Comparison of ENCODE assay signal across 10 cellular contexts in genomic region chr10:24382596-24382978, GRCh38.
DNase-seq lines count a peak whose midpoint lies in the region; ATAC-seq and TF ChIP-seq lines count a peak whose summit lies in the region.
"Had no signal": no experiment of that assay in that cellular context is flagged by ENCODE, and none has a peak within 500 bp of the region (broad histone marks: within the 10 kb centered on the region; RNA-seq: fewer than 3 reads in every experiment).

No MANE protein-coding gene starts in this region.

- H3K27me3 ChIP-seq in osteoblast (ENCODE audit: insufficient read depth, low read length), result peaks cover 8% of the 10 kb centered on the region

- peak overlapping the region; percentile 33 for H3K27ac ChIP-seq in osteoblast (ENCODE audit: low read depth, low read length)
- H3K27ac ChIP-seq: 22Rv1 had no signal

- H2AFZ ChIP-seq in osteoblast (ENCODE audit: low read length), result no peak overlapping the region

- peak; percentile 20 for DNase-seq in DMS53 (lab: John Stamatoyannopoulos, UW)
- no peak for DNase-seq in DMS53 treated with DMSO at 0.1 percent for 48 hours (lab: John Stamatoyannopoulos, UW; ENCODE audit: unreplicated experiment)
- peak; percentile 17 for DNase-seq in activated T-helper 1 cell treated with anti-CD3 and anti-CD28 coated beads, Interleukin-12 subunit alpha, Interleukin-12 subunit beta, Interleukin-2, Interleukin-4 antibody, amounts not matched to agents 30 ng/mL and 10 ng/mL and 1 ng/mL, durations not matched to agents 14 hours and 24 hours and 36 hours (ENCODE audit: low spot score)
- DNase-seq in osteoblast (ENCODE audit: insufficient read length, low spot score, missing footprints), result no peak
- DNase-seq in stimulated activated naive CD4-positive, alpha-beta T cell (lab: John Stamatoyannopoulos, UW), result no peak
- DNase-seq: activated CD4-positive, alpha-beta T cell treated with anti-CD3 and anti-CD28 coated beads, Interleukin-2, amount 50 U/mL, for 1 hour had no signal

- H3K9me3 ChIP-seq in osteoblast (ENCODE audit: low read depth, low read length), result no peaks in the 10 kb centered on the region

- TF ChIP-seq CTCF in osteoblast (IDR thresholded peaks at IDR 0.05; ENCODE audit: extremely low read depth, low read depth, low read length), result no peak

- H3K4me2 ChIP-seq in osteoblast (ENCODE audit: insufficient read depth, low read length), result no peak overlapping the region

- H3K36me3 ChIP-seq in osteoblast (ENCODE audit: insufficient read depth, low read length), result no peaks in the 10 kb centered on the region

- no peak overlapping the region for H3K4me3 Mint-ChIP-seq in activated T-helper 1 cell treated with anti-CD3 and anti-CD28 coated beads, Interleukin-12 subunit alpha, Interleukin-12 subunit beta, Interleukin-2, Interleukin-4 antibody, amounts not matched to agents 30 ng/mL and 10 ng/mL and 1 ng/mL, durations not matched to agents 14 hours and 24 hours and 36 hours

- peak overlapping the region; percentile 91 for H3K27ac Mint-ChIP-seq in activated T-helper 1 cell treated with anti-CD3 and anti-CD28 coated beads, Interleukin-12 subunit alpha, Interleukin-12 subunit beta, Interleukin-2, Interleukin-4 antibody, amounts not matched to agents 30 ng/mL and 10 ng/mL and 1 ng/mL, durations not matched to agents 14 hours and 24 hours and 36 hours

- intact Hi-C loops in activated T-helper 1 cell treated with anti-CD3 and anti-CD28 coated beads, Interleukin-12 subunit alpha, Interleukin-12 subunit beta, Interleukin-2, Interleukin-4 antibody, amounts not matched to agents 30 ng/mL and 10 ng/mL and 1 ng/mL, durations not matched to agents 14 hours and 24 hours and 36 hours (cut with micrococcal nuclease), result loop anchor here (2.0 to 5.0 kb wide), 4 partner anchors 32 to 1015 kb away; no protein-coding TSS in a partner anchor

- ATAC-seq in GM21723 (IDR thresholded peaks at IDR 0.05; ENCODE audit: unreplicated experiment) (peak; percentile 30), HG03460 (IDR thresholded peaks at IDR 0.05; ENCODE audit: unreplicated experiment) (no peak), HG03097 (IDR thresholded peaks at IDR 0.05; ENCODE audit: low FRiP score, unreplicated experiment) (no peak)

- H3K4me1 Mint-ChIP-seq in activated T-helper 1 cell treated with anti-CD3 and anti-CD28 coated beads, Interleukin-12 subunit alpha, Interleukin-12 subunit beta, Interleukin-2, Interleukin-4 antibody, amounts not matched to agents 30 ng/mL and 10 ng/mL and 1 ng/mL, durations not matched to agents 14 hours and 24 hours and 36 hours (ENCODE audit: low read depth), result peaks cover 45% of the 10 kb centered on the region

- H3K9me3 Mint-ChIP-seq in activated T-helper 1 cell treated with anti-CD3 and anti-CD28 coated beads, Interleukin-12 subunit alpha, Interleukin-12 subunit beta, Interleukin-2, Interleukin-4 antibody, amounts not matched to agents 30 ng/mL and 10 ng/mL and 1 ng/mL, durations not matched to agents 14 hours and 24 hours and 36 hours, result peaks cover 9% of the 10 kb centered on the region

- peaks cover 2% of the 10 kb centered on the region for H3K36me3 Mint-ChIP-seq in activated T-helper 1 cell treated with anti-CD3 and anti-CD28 coated beads, Interleukin-12 subunit alpha, Interleukin-12 subunit beta, Interleukin-2, Interleukin-4 antibody, amounts not matched to agents 30 ng/mL and 10 ng/mL and 1 ng/mL, durations not matched to agents 14 hours and 24 hours and 36 hours (ENCODE audit: low read depth)

- H3K27me3 Mint-ChIP-seq in activated T-helper 1 cell treated with anti-CD3 and anti-CD28 coated beads, Interleukin-12 subunit alpha, Interleukin-12 subunit beta, Interleukin-2, Interleukin-4 antibody, amounts not matched to agents 30 ng/mL and 10 ng/mL and 1 ng/mL, durations not matched to agents 14 hours and 24 hours and 36 hours (ENCODE audit: insufficient read depth), result peaks cover 3% of the 10 kb centered on the region

- H3K4me3 ChIP-seq in osteoblast (ENCODE audit: insufficient read depth, low read length), result no peak overlapping the region

- peaks cover 28% of the 10 kb centered on the region for H3K4me1 ChIP-seq in osteoblast (ENCODE audit: insufficient read depth, low read length)

- no peaks in the 10 kb centered on the region for H3K79me2 ChIP-seq in osteoblast (ENCODE audit: insufficient read depth, low read length)

- no peaks in the 10 kb centered on the region for H4K20me1 ChIP-seq in osteoblast (ENCODE audit: insufficient read depth, low read length)

Comparison
In these comparisons a context has a peak if more than half of its experiments do, and no peak if none do; other contexts are left out.
1. DNase-seq: peak in DMS53 (single experiment) and activated T-helper 1 cell treated with anti-CD3 and anti-CD28 coated beads, Interleukin-12 subunit alpha, Interleukin-12 subunit beta, Interleukin-2, Interleukin-4 antibody, amounts not matched to agents 30 ng/mL and 10 ng/mL and 1 ng/mL, durations not matched to agents 14 hours and 24 hours and 36 hours (single experiment); none in DMS53 treated with DMSO at 0.1 percent for 48 hours (single experiment), osteoblast (single experiment) and stimulated activated naive CD4-positive, alpha-beta T cell (0 of 6).